ENCODE assay signal across 12 cellular contexts in the genomic region with DNA sequence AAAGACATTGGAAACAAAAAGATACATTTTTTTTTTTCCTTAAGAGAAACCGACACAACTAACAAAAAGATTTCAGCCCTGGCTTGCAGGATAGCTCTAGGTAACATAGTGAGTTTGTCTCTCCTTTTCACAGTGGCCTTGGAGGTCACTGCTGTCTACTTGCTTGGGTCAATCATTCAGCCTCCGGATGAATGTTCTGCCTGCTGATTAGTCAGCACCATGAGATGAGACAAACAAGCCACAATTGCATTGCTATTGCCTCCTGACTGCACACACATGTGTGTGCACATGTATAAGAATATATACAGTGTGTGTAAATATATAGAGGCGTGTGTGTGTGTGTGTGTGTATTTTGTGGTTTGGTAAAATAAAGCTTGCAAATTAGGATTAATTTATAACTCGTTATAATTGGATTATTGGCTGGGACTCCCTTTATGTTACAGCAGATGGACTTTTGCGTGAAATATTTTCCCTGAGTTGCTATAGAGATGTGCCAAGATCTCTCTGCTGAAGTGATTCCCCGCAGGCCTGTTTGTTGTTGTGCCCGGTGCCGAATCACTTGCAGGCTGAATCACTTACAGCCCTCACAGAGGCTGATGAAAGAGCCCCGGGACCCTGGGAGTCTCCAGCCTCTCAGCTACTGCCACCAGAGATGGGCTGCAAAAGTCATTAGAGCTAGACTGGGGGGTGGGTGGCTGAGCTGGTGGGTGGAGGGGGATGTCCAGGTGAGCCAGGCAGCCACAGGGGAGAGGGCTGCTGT.
DNase-seq lines count a peak whose midpoint lies in the region; ATAC-seq, FAIRE-seq and TF ChIP-seq lines count a peak whose summit lies in the region.
"Had no signal": no experiment of that assay in that cellular context is flagged by ENCODE, and none has a peak within 500 bp of the region (broad histone marks: within the 10 kb centered on the region; RNA-seq: fewer than 3 reads in every experiment).

No MANE protein-coding gene starts in this region.

- TF ChIP-seq POLR2A in GM12892 (IDR thresholded peaks at IDR 0.05; ENCODE audit: low read depth, low read length) = no peak

- no peak overlapping the region for H3K4me3 ChIP-seq in fibroblast of the aortic adventitia (ENCODE audit: low read depth, low read length)

- intact Hi-C loops in posterior vena cava (cut with DNase I) = no loop called here

- DNase-seq in GM12892 (ENCODE audit: insufficient read length) (no peak), RPMI7951 (ENCODE audit: low read depth) (peak; percentile 65), fibroblast of the aortic adventitia (ENCODE audit: low read depth) (peak; percentile 57), posterior vena cava (ENCODE audit: low spot score) (peak; percentile 83), NCI-H187 treated with DMSO at 0.1 percent for 48 hours (lab: John Stamatoyannopoulos, UW) (no peak)
- DNase-seq: activated CD4-positive, alpha-beta T cell treated with anti-CD3 and anti-CD28 coated beads, Interleukin-2, amount 10 ng/mL, durations not matched to agents 7 days and 5 days; activated effector memory CD4-positive, alpha-beta T cell treated with Interleukin-2 at 50 U/mL for 16 hours; central memory CD4-positive, alpha-beta T cell; OCI-M1; T-helper 2 cell had no signal

- no peak for ATAC-seq in GM18909 (IDR thresholded peaks at IDR 0.05; ENCODE audit: poor library complexity, unreplicated experiment)
- no peak for ATAC-seq in HG03521 (IDR thresholded peaks at IDR 0.05; ENCODE audit: unreplicated experiment)

- TF ChIP-seq CTCF in fibroblast of the aortic adventitia (IDR thresholded peaks at IDR 0.05; ENCODE audit: insufficient read depth, low read length) = no peak

- peak; percentile 48 for FAIRE-seq in GM12892 (lab: Jason Lieb, UNC)

Comparison
In these comparisons a context has a peak if more than half of its experiments do, and no peak if none do; other contexts are left out.
1. DNase-seq: peak in RPMI7951 (single experiment), fibroblast of the aortic adventitia (single experiment) and posterior vena cava (single experiment); none in GM12892 (single experiment) and NCI-H187 treated with DMSO at 0.1 percent for 48 hours (single experiment).